ENCODE assay signal across 27 cellular contexts in genomic region chr17:71325886-71326285, GRCh38.
"Had no signal": no experiment of that assay in that cellular context is flagged by ENCODE, and none has a peak within 500 bp of the region (broad histone marks: within the 10 kb centered on the region; RNA-seq: fewer than 3 reads in every experiment).

No MANE protein-coding gene starts in this region.

- H3K27ac Mint-ChIP-seq: dendritic cell treated with granulocyte-macrophage colony-stimulating factor and Interleukin-4, amounts not matched to agents 40 ng/mL and 50 ng/mL, for 4 days; effector memory CD8-positive, alpha-beta T cell; endodermal cell; mesothelial cell of epicardium; naive B cell; naive thymus-derived CD8-positive, alpha-beta T cell had no signal

- FAIRE-seq: endometrium, frontal cortex, islet of Langerhans, keratinocyte had no signal

- H3K79me2 ChIP-seq: hepatocyte had no signal

- H3K36me3 Mint-ChIP-seq: mesothelial cell of epicardium; naive B cell; naive thymus-derived CD8-positive, alpha-beta T cell had no signal

- H3K27me3 ChIP-seq: colonic mucosa, esophagus muscularis mucosa, foreskin keratinocyte, gastroesophageal sphincter, hepatocyte, left lung had no signal

- H3K36me3 ChIP-seq: colonic mucosa, esophagus muscularis mucosa, gastroesophageal sphincter, heart left ventricle, left lung, lower lobe of right lung had no signal

- H3K4me2 ChIP-seq: hepatocyte had no signal

- H3K9me3 ChIP-seq: colonic mucosa, esophagus muscularis mucosa, gastroesophageal sphincter, heart left ventricle, lower lobe of right lung, mucosa of descending colon had no signal

- DNase-seq: colonic mucosa; cortex of kidney; effector CD8-positive, alpha-beta T cell; effector memory CD8-positive, alpha-beta T cell; endodermal cell; erythroblast; foreskin keratinocyte; heart left ventricle; hypothalamus; left cardiac atrium; left lung; left ventricle myocardium superior; lower lobe of right lung; mesenchymal stem cell; mucosa of descending colon; naive B cell; naive thymus-derived CD8-positive, alpha-beta T cell had no signal

- H3K4me1 ChIP-seq: esophagus muscularis mucosa, gastroesophageal sphincter, left lung, lower lobe of right lung had no signal

- ATAC-seq: effector memory CD8-positive, alpha-beta T cell; foreskin keratinocyte; gastroesophageal sphincter; heart left ventricle; left cardiac atrium; left lung; left ventricle myocardium superior; lower lobe of right lung; naive thymus-derived CD8-positive, alpha-beta T cell had no signal

- H3K27me3 Mint-ChIP-seq: dendritic cell treated with granulocyte-macrophage colony-stimulating factor and Interleukin-4, amounts not matched to agents 40 ng/mL and 50 ng/mL, for 4 days; effector memory CD8-positive, alpha-beta T cell had no signal

- H3K27ac ChIP-seq: colonic mucosa, epithelial cell of prostate, esophagus muscularis mucosa, foreskin keratinocyte, gastroesophageal sphincter, heart left ventricle, hepatocyte, left lung, lower lobe of right lung had no signal

- H3K4me3 Mint-ChIP-seq: dendritic cell treated with granulocyte-macrophage colony-stimulating factor and Interleukin-4, amounts not matched to agents 40 ng/mL and 50 ng/mL, for 4 days; effector memory CD8-positive, alpha-beta T cell; endodermal cell; mesothelial cell of epicardium; naive B cell; naive thymus-derived CD8-positive, alpha-beta T cell had no signal

- H3K9me3 Mint-ChIP-seq: endodermal cell, mesothelial cell of epicardium had no signal

- H3K4me3 ChIP-seq: colonic mucosa, esophagus muscularis mucosa, gastroesophageal sphincter, heart left ventricle, hepatocyte, left lung, lower lobe of right lung, mucosa of descending colon had no signal

- H3K4me1 Mint-ChIP-seq: naive B cell; naive thymus-derived CD8-positive, alpha-beta T cell had no signal

- H2AFZ ChIP-seq: hepatocyte had no signal
